In the genomic region with DNA sequence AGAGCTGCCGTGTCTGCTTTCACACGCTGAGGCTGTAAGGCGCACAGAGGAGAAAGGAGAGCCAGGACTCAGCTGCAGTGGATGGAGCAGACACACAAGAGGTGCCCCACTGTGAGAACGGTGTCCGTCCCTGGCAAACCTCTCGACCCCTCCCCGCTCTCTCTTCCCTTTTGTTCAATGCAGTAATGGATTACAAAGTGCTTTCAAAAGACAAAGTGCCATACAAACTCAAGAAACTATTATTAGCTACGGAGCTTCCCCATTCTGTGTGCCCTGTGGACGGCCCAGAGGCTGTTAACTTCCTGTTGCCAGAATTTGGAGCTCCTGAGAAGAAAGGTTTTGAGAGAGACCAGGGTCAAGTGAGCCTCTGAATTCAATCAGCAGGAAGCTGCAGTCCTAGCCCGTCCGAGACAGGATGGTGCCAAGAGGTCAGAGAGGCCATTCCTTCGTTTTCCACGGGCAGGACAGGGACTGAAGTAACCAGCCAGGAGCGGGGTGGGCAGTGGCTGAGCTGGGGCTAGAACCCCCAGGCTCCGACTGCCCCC, we compare ENCODE assay signal across 2 cellular contexts.
TF ChIP-seq lines count a peak whose summit lies in the region.

No MANE protein-coding gene starts in this region.

TF ChIP-seq in liver, 16 proteins besides CTCF, POLR2A, EP300 and RAD21:
- TF ChIP-seq EGR1 (IDR thresholded peaks at IDR 0.05; ENCODE audit: low read depth in 2 of 2) (no peak), NR2F2 (IDR thresholded peaks at IDR 0.05) (peak; percentile 61), RXRA (IDR thresholded peaks at IDR 0.05) (no peak)

TF ChIP-seq in HepG2, 621 proteins besides CTCF, POLR2A, EP300 and RAD21:
- no peak for TF ChIP-seq ZNF354B (CRISPR knock-in tag; IDR thresholded peaks at IDR 0.05)
TF ChIP-seq in HepG2: peak in this region for 0.
